In genomic region chr2:149364839-149365238, GRCh38 we compare ENCODE assay signal across 21 cellular contexts. TPM values are rescaled to one million over a fixed set of nuclear protein-coding genes. Genes with fewer than 3 reads are reported as not detected.
"Had no signal": no experiment of that assay in that cellular context is flagged by ENCODE, and none has a peak within 500 bp of the region (broad histone marks: within the 10 kb centered on the region; RNA-seq: fewer than 3 reads in every experiment).

No MANE protein-coding gene starts in this region.

- DNase-seq: cortex of kidney; effector memory CD8-positive, alpha-beta T cell; erythroblast; esophagus squamous epithelium; kidney; left lung; midbrain; naive thymus-derived CD4-positive, alpha-beta T cell; nucleus accumbens; posterior cingulate gyrus; psoas muscle; right cardiac atrium; sigmoid colon; stimulated activated CD4-positive, alpha-beta T cell treated with anti-CD3 and anti-CD28 coated beads, Interleukin-4, amount 100 ng/mL, for 4 hours; stimulated activated naive CD8-positive, alpha-beta T cell treated with anti-CD3 and anti-CD28 coated beads, Interleukin-15, Interleukin-2, amounts not matched to agents 100 U/mL and 50 U/mL, for 24 hours; substantia nigra; testis; tibial artery; upper lobe of right lung; uterus had no signal

- H3K4me3 ChIP-seq: esophagus squamous epithelium, left lung, psoas muscle, sigmoid colon, testis, tibial artery, upper lobe of right lung, uterus had no signal

- H3K27ac ChIP-seq: left lung, psoas muscle, sigmoid colon, testis, tibial artery, upper lobe of right lung, uterus had no signal

- H3K9me3 ChIP-seq: esophagus squamous epithelium, left lung, psoas muscle, sigmoid colon, testis, tibial artery, upper lobe of right lung, uterus had no signal

- H3K4me1 ChIP-seq: left lung, psoas muscle, testis, tibial artery, upper lobe of right lung, uterus had no signal

- H3K36me3 ChIP-seq: esophagus squamous epithelium, left lung, sigmoid colon, tibial artery, upper lobe of right lung, uterus had no signal

- ATAC-seq: effector memory CD8-positive, alpha-beta T cell; left lung; naive thymus-derived CD4-positive, alpha-beta T cell; psoas muscle; stimulated activated memory B cell treated with anti-CD40 and anti-IgM and Interleukin-4, amounts not matched to agents 10 μg/mL and 1 μg/mL and 100 μg/mL, for 72 hours; stimulated activated naive CD8-positive, alpha-beta T cell treated with anti-CD3 and anti-CD28 coated beads, Interleukin-15, Interleukin-2, amounts not matched to agents 100 U/mL and 50 U/mL, for 24 hours; upper lobe of right lung had no signal

- H3K27me3 ChIP-seq: esophagus squamous epithelium, left lung, sigmoid colon, testis, tibial artery, upper lobe of right lung, uterus had no signal

RNA-seq across cellular contexts. Expression of gene LYPD6, which starts 34.5 kb away (rescaled TPM):
- total RNA-seq: naive thymus-derived CD4-positive, alpha-beta T cell had no signal
- polyA plus RNA-seq: naive thymus-derived CD4-positive, alpha-beta T cell had no signal
